In genomic region chr2:116366212-116366611, GRCh38 we compare ENCODE assay signal across 24 cellular contexts.
"Had no signal": no experiment of that assay in that cellular context is flagged by ENCODE, and none has a peak within 500 bp of the region (broad histone marks: within the 10 kb centered on the region; RNA-seq: fewer than 3 reads in every experiment).

No MANE protein-coding gene starts in this region.

- DNase-seq: cortex of kidney; effector CD8-positive, alpha-beta T cell; effector memory CD8-positive, alpha-beta T cell; endodermal cell; erythroblast; esophagus squamous epithelium; foreskin fibroblast; foreskin melanocyte; gastrocnemius medialis; glutamatergic neuron; head of caudate nucleus; heart right ventricle; hippocampal formation; left cardiac atrium; left lung; left ventricle myocardium superior; lower lobe of right lung; mesenchymal stem cell; mucosa of descending colon; naive B cell had no signal

- H3K4me3 ChIP-seq: esophagus squamous epithelium, gastrocnemius medialis, heart right ventricle, left lung, lower lobe of right lung, mucosa of descending colon had no signal

- H3K27ac ChIP-seq: epithelial cell of prostate, esophagus squamous epithelium, gastrocnemius medialis, heart right ventricle, left lung, lower lobe of right lung had no signal

- H3K27ac Mint-ChIP-seq: dendritic cell treated with granulocyte-macrophage colony-stimulating factor and Interleukin-4, amounts not matched to agents 40 ng/mL and 50 ng/mL, for 4 days; effector memory CD8-positive, alpha-beta T cell; endodermal cell; mesothelial cell of epicardium; naive B cell had no signal

- ATAC-seq: effector memory CD8-positive, alpha-beta T cell; esophagus mucosa; gastrocnemius medialis; heart right ventricle; left cardiac atrium; left lung; left ventricle myocardium superior; lower lobe of right lung; mucosa of descending colon had no signal

- H3K27me3 ChIP-seq: esophagus squamous epithelium, gastrocnemius medialis, heart right ventricle, left lung had no signal

- H3K27me3 Mint-ChIP-seq: dendritic cell treated with granulocyte-macrophage colony-stimulating factor and Interleukin-4, amounts not matched to agents 40 ng/mL and 50 ng/mL, for 4 days; effector memory CD8-positive, alpha-beta T cell; naive B cell had no signal

- H3K4me1 ChIP-seq: esophagus squamous epithelium, gastrocnemius medialis, heart right ventricle, left lung, lower lobe of right lung had no signal

- H3K36me3 Mint-ChIP-seq: mesothelial cell of epicardium, naive B cell had no signal

- H3K4me1 Mint-ChIP-seq: endodermal cell, mesothelial cell of epicardium, naive B cell had no signal

- H3K4me3 Mint-ChIP-seq: dendritic cell treated with granulocyte-macrophage colony-stimulating factor and Interleukin-4, amounts not matched to agents 40 ng/mL and 50 ng/mL, for 4 days; effector memory CD8-positive, alpha-beta T cell; endodermal cell; mesothelial cell of epicardium; naive B cell had no signal

- H3K9me3 ChIP-seq: esophagus squamous epithelium, gastrocnemius medialis, lower lobe of right lung had no signal

- H3K36me3 ChIP-seq: esophagus squamous epithelium, gastrocnemius medialis, heart right ventricle, left lung, lower lobe of right lung had no signal
